ENCODE assay signal across 19 cellular contexts in genomic region chr4:108646706-108647105, GRCh38. TPM values are rescaled to one million over a fixed set of nuclear protein-coding genes. Genes with fewer than 3 reads are reported as not detected.
A peak's percentile ranks its signal among the peaks of the same experiment; 100 is the strongest.
DNase-seq lines count a peak whose midpoint lies in the region; ATAC-seq, FAIRE-seq and TF ChIP-seq lines count a peak whose summit lies in the region.
"Had no signal": no experiment of that assay in that cellular context is flagged by ENCODE, and none has a peak within 500 bp of the region (broad histone marks: within the 10 kb centered on the region; RNA-seq: fewer than 3 reads in every experiment).

No MANE protein-coding gene starts in this region.

- H3K27ac ChIP-seq in DND-41 (ENCODE audit: low read length) (no peak overlapping the region), SJCRH30 (peak overlapping the region; percentile 63)

- no peaks in the 10 kb centered on the region for H3K9me3 Mint-ChIP-seq in neural crest cell
- H3K9me3 Mint-ChIP-seq: GM23338, HFFc6 had no signal

- FAIRE-seq in GM12891 (lab: Jason Lieb, UNC): peak; percentile 20
- FAIRE-seq: GM12878, GM18507 had no signal

- H3K36me3 ChIP-seq in DND-41 (ENCODE audit: insufficient read depth, low read length) (no peaks in the 10 kb centered on the region), SJCRH30 (no peaks in the 10 kb centered on the region), H7 (replicated peaks; ENCODE audit: control insufficient read depth, insufficient read depth, low read length) (no peaks in the 10 kb centered on the region)

- no peak overlapping the region for H3K27ac Mint-ChIP-seq in neural crest cell (ENCODE audit: unreplicated experiment)
- H3K27ac Mint-ChIP-seq: CD4-positive, alpha-beta memory T cell; GM23338; HFFc6 had no signal

- H3K4me2 ChIP-seq in DND-41 (ENCODE audit: insufficient read depth, low read length): no peak overlapping the region
- H3K4me2 ChIP-seq: GM23338 had no signal

- H3K79me2 ChIP-seq in DND-41 (ENCODE audit: insufficient read depth, low read length): peaks cover 13% of the 10 kb centered on the region

- peak; percentile 36 for DNase-seq in DND-41
- DNase-seq in GM12891 (ENCODE audit: insufficient read length, low spot score): no peak
- DNase-seq in SJCRH30: peak; percentile 75 to 88
- no peak for DNase-seq in neural crest cell (ENCODE audit: low read depth, low spot score)
- DNase-seq in SKM-1 (lab: John Stamatoyannopoulos, UW; ENCODE audit: unreplicated experiment): no peak
- no peak for DNase-seq in H7
- DNase-seq: C1 segment of cervical spinal cord; Calu3; CD4-positive, alpha-beta memory T cell; COR-L47; DMS53; EL; GDM1; HFFc6 had no signal

- peaks cover 28% of the 10 kb centered on the region for H3K4me1 ChIP-seq in DND-41 (ENCODE audit: insufficient read depth, low read length)
- H3K4me1 ChIP-seq in SJCRH30: peaks cover 27% of the 10 kb centered on the region

- no peaks in the 10 kb centered on the region for H3K27me3 ChIP-seq in DND-41 (ENCODE audit: insufficient read depth, low read length, poor library complexity)
- no peaks in the 10 kb centered on the region for H3K27me3 ChIP-seq in SJCRH30
- H3K27me3 ChIP-seq in H7 (ENCODE audit: control insufficient read depth, insufficient read depth, low read length): no peaks in the 10 kb centered on the region

- ATAC-seq in DND-41 (ENCODE audit: insufficient read depth, low read depth): peak; percentile 27; the same call in 1 of the 3 replicates
- no peak for ATAC-seq in HG03025 (IDR thresholded peaks at IDR 0.05; ENCODE audit: low FRiP score, unreplicated experiment)
- ATAC-seq: GM12878, GM23338 had no signal

- no peaks in the 10 kb centered on the region for H4K20me1 ChIP-seq in DND-41 (ENCODE audit: insufficient read depth, low read length)

- no peak for TF ChIP-seq CTCF in DND-41 (IDR thresholded peaks at IDR 0.05; ENCODE audit: borderline replicate concordance, extremely low read depth, low read length, poor library complexity, severe bottlenecking)
- TF ChIP-seq CTCF in neural crest cell (conservative IDR thresholded peaks at IDR 0.05): no peak

- H3K4me3 ChIP-seq in DND-41 (ENCODE audit: low read depth in 1 of 2, low read length in 2 of 2): no peak overlapping the region
- H3K4me3 ChIP-seq in SJCRH30: no peak overlapping the region
- no peak overlapping the region for H3K4me3 ChIP-seq in H7 (ENCODE audit: insufficient read depth, low read depth, low read length)
- H3K4me3 ChIP-seq: GM12878, GM23338, HAP-1 had no signal

- no peak for TF ChIP-seq POLR2A in GM12891 (IDR thresholded peaks at IDR 0.05; ENCODE audit: low read depth, low read length)

- H3K4me3 Mint-ChIP-seq in neural crest cell: peak overlapping the region; percentile 13
- H3K4me3 Mint-ChIP-seq: CD4-positive, alpha-beta memory T cell; GM23338; HFFc6 had no signal

- H3K9ac ChIP-seq in DND-41 (ENCODE audit: low read depth, low read length): no peak overlapping the region

- no peaks in the 10 kb centered on the region for H3K36me3 Mint-ChIP-seq in neural crest cell (ENCODE audit: low read depth)

- H3K27me3 Mint-ChIP-seq in neural crest cell (ENCODE audit: low read depth): no peaks in the 10 kb centered on the region
- H3K27me3 Mint-ChIP-seq: CD4-positive, alpha-beta memory T cell had no signal

- H3K9me3 ChIP-seq in DND-41 (ENCODE audit: insufficient read depth, low read length, severe bottlenecking) (no peaks in the 10 kb centered on the region), SJCRH30 (replicated peaks) (no peaks in the 10 kb centered on the region)
- H3K9me3 ChIP-seq: HAP-1 had no signal

- H3K4me1 Mint-ChIP-seq in neural crest cell: peaks cover 14% of the 10 kb centered on the region
- H3K4me1 Mint-ChIP-seq: GM23338 had no signal

- no peak overlapping the region for H2AFZ ChIP-seq in DND-41 (ENCODE audit: low read depth, low read length)
- H2AFZ ChIP-seq: GM23338 had no signal

TF ChIP-seq in GM12891, 5 proteins besides CTCF, POLR2A, EP300 and RAD21:
- no peak for TF ChIP-seq POLR2AphosphoS5 (IDR thresholded peaks at IDR 0.05; ENCODE audit: low read depth, low read length)
- TF ChIP-seq SPI1 (IDR thresholded peaks at IDR 0.05; ENCODE audit: low read depth, low read length): no peak
- TF ChIP-seq TAF1 (IDR thresholded peaks at IDR 0.05; ENCODE audit: low read depth, low read length): no peak
- TF ChIP-seq PAX5 (IDR thresholded peaks at IDR 0.05; ENCODE audit: insufficient read depth, low read length, severe bottlenecking): no peak
- TF ChIP-seq POU2F2 (IDR thresholded peaks at IDR 0.05; ENCODE audit: low read depth, low read length): no peak

RNA-seq across cellular contexts. Expression of gene OSTC, which starts 3.7 kb away (rescaled TPM):
- polyA plus RNA-seq in GM12891 (2012; ENCODE audit: low read depth, missing spikeins): 112 TPM
- 183 and 202 TPM in 2 replicates for total RNA-seq in SJCRH30 (2014; rRNA removed; shearing (Covaris generic))
- total RNA-seq in neural crest cell: 135 and 136 TPM in 2 replicates
- 171 and 183 TPM in 2 replicates for total RNA-seq in H7 (2014; rRNA removed; shearing (Covaris generic))

RNA-seq across cellular contexts. Expression of gene RPL34, which starts 26.3 kb away (rescaled TPM):
- polyA plus RNA-seq in GM12891 (2012; ENCODE audit: low read depth, missing spikeins): 6,677 TPM
- 2,142 and 2,370 TPM in 2 replicates for total RNA-seq in SJCRH30 (2014; rRNA removed; shearing (Covaris generic))
- total RNA-seq in neural crest cell: 1,293 TPM in 2 replicates
- 867 and 894 TPM in 2 replicates for total RNA-seq in H7 (2014; rRNA removed; shearing (Covaris generic))

Comparison
In these comparisons a context has a peak if more than half of its experiments do, and no peak if none do; other contexts are left out.
1. DNase-seq: peak in DND-41 (single experiment) and SJCRH30 (2 of 2); none in GM12891 (single experiment), neural crest cell (single experiment), SKM-1 (single experiment) and H7 (single experiment).